17 cellular contexts compared by ENCODE assay signal in genomic region chr20:57076202-57076651, GRCh38.
DNase-seq lines count a peak whose midpoint lies in the region; ATAC-seq and TF ChIP-seq lines count a peak whose summit lies in the region.
"Had no signal": no experiment of that assay in that cellular context is flagged by ENCODE, and none has a peak within 500 bp of the region (broad histone marks: within the 10 kb centered on the region; RNA-seq: fewer than 3 reads in every experiment).

No MANE protein-coding gene starts in this region.

- H3K4me3 ChIP-seq in MG63 (no peak overlapping the region), astrocyte of the spinal cord (ENCODE audit: low read depth, low read length) (no peak overlapping the region), spleen (no peak overlapping the region), gastrocnemius medialis (no peak overlapping the region)
- H3K4me3 ChIP-seq: prostate gland, tibial nerve had no signal

- H3K27ac Mint-ChIP-seq in nephron progenitor cell, result peak overlapping the region; percentile 69
- no peak overlapping the region for H3K27ac Mint-ChIP-seq in activated CD4-positive, alpha-beta T cell treated with anti-CD3 and anti-CD28 coated beads, Interleukin-2, amount 10 ng/mL, durations not matched to agents 7 days and 5 days
- H3K27ac Mint-ChIP-seq: activated naive CD4-positive, alpha-beta T cell treated with anti-CD3 and anti-CD28 coated beads, Interleukin-2, amount 50 U/mL, for 24 hours; CD8-positive, alpha-beta memory T cell; endodermal cell had no signal

- H3K27ac ChIP-seq in spleen, result no peak overlapping the region
- H3K27ac ChIP-seq in gastrocnemius medialis, result no peak overlapping the region
- H3K27ac ChIP-seq: prostate gland, tibial nerve had no signal

- H3K9me3 ChIP-seq in MG63 (peaks cover 31% of the 10 kb centered on the region), spleen (peaks cover 0 to 49% (median 33%) of the 10 kb centered on the region in 8 donors), gastrocnemius medialis (peaks cover 0 to 14% (median 3%) of the 10 kb centered on the region in 3 donors)
- H3K9me3 ChIP-seq: prostate gland had no signal

- H3K9me3 Mint-ChIP-seq in nephron progenitor cell, result peaks cover 44% of the 10 kb centered on the region
- H3K9me3 Mint-ChIP-seq in activated CD4-positive, alpha-beta T cell treated with anti-CD3 and anti-CD28 coated beads, Interleukin-2, amount 10 ng/mL, durations not matched to agents 7 days and 5 days, result peaks cover 9% of the 10 kb centered on the region

- CTCF ChIA-PET in activated CD4-positive, alpha-beta T cell treated with anti-CD3 and anti-CD28 coated beads, Interleukin-2, amount 10 ng/mL, durations not matched to agents 7 days and 5 days (lab: Charles Lee), result interaction anchor here (0.6 kb wide), 1 partner anchor 30 kb away, joined by 3 read pairs; no protein-coding TSS in a partner anchor

- no peaks in the 10 kb centered on the region for H3K36me3 Mint-ChIP-seq in nephron progenitor cell (ENCODE audit: low read depth)
- no peaks in the 10 kb centered on the region for H3K36me3 Mint-ChIP-seq in activated CD4-positive, alpha-beta T cell treated with anti-CD3 and anti-CD28 coated beads, Interleukin-2, amount 10 ng/mL, durations not matched to agents 7 days and 5 days (ENCODE audit: low read depth)
- H3K36me3 Mint-ChIP-seq: activated naive CD4-positive, alpha-beta T cell treated with anti-CD3 and anti-CD28 coated beads, Interleukin-2, amount 50 U/mL, for 24 hours; CD8-positive, alpha-beta memory T cell had no signal

- H3K27me3 Mint-ChIP-seq in nephron progenitor cell (ENCODE audit: low read depth, poor library complexity), result peaks cover 48% of the 10 kb centered on the region
- H3K27me3 Mint-ChIP-seq in activated CD4-positive, alpha-beta T cell treated with anti-CD3 and anti-CD28 coated beads, Interleukin-2, amount 10 ng/mL, durations not matched to agents 7 days and 5 days, result peaks cover 17% of the 10 kb centered on the region

- no peak overlapping the region for H3K4me3 Mint-ChIP-seq in nephron progenitor cell
- no peak overlapping the region for H3K4me3 Mint-ChIP-seq in activated CD4-positive, alpha-beta T cell treated with anti-CD3 and anti-CD28 coated beads, Interleukin-2, amount 10 ng/mL, durations not matched to agents 7 days and 5 days
- H3K4me3 Mint-ChIP-seq: activated naive CD4-positive, alpha-beta T cell treated with anti-CD3 and anti-CD28 coated beads, Interleukin-2, amount 50 U/mL, for 24 hours; CD8-positive, alpha-beta memory T cell; endodermal cell had no signal

- POLR2A ChIA-PET in activated CD4-positive, alpha-beta T cell treated with anti-CD3 and anti-CD28 coated beads, Interleukin-2, amount 10 ng/mL, durations not matched to agents 7 days and 5 days (lab: Charles Lee), result no interaction called here

- no peak for TF ChIP-seq CTCF in astrocyte of the spinal cord (IDR thresholded peaks at IDR 0.05; ENCODE audit: low read depth, low read length)
- TF ChIP-seq CTCF in nephron progenitor cell (IDR thresholded peaks at IDR 0.05), result no peak
- TF ChIP-seq CTCF in spleen (IDR thresholded peaks at IDR 0.05 in 8 of 11, conservative IDR thresholded peaks at IDR 0.05 in 3 of 11), result no peak
- no peak for TF ChIP-seq CTCF in gastrocnemius medialis (IDR thresholded peaks at IDR 0.05 in 4 of 5, conservative IDR thresholded peaks at IDR 0.05 in 1 of 5)

- TF ChIP-seq POLR2A in spleen (IDR thresholded peaks at IDR 0.05) (no peak), gastrocnemius medialis (IDR thresholded peaks at IDR 0.05) (no peak)

- WGBS in spleen, 5 donors, result 77 to 89% (median 81%) methylated on average over 10 to 11 of the region's 11 CpGs

- DNase-seq in ELF-1 (ENCODE audit: low read depth, low spot score), result peak; percentile 45
- peak; percentile 88 for DNase-seq in MG63
- DNase-seq in astrocyte of the spinal cord (ENCODE audit: low read depth, low spot score), result peak; percentile 62
- no peak for DNase-seq in nephron progenitor cell
- DNase-seq in activated CD4-positive, alpha-beta T cell treated with anti-CD3 and anti-CD28 coated beads, Interleukin-2, amount 10 ng/mL, durations not matched to agents 7 days and 5 days, result no peak
- DNase-seq in spleen, result no peak
- DNase-seq in gastrocnemius medialis, result no peak
- DNase-seq in hypothalamus (lab: John Stamatoyannopoulos, UW), result no peak
- DNase-seq: activated CD4-positive, CD25-positive, alpha-beta regulatory T cell; caudate nucleus; CD8-positive, alpha-beta memory T cell; endodermal cell; NCI-H1105 treated with DMSO at 0.1 percent for 48 hours; stimulated activated CD4-positive, alpha-beta T cell treated with anti-CD3 and anti-CD28 coated beads, Interleukin-1b, Interleukin-23, amount 100 ng/mL, for 48 hours had no signal

- no peaks in the 10 kb centered on the region for H3K27me3 ChIP-seq in MG63
- H3K27me3 ChIP-seq in spleen (replicated peaks in 1 of 7), result peaks cover 0 to 46% (median 6%) of the 10 kb centered on the region in 7 donors
- peaks cover 5 to 16% (median 5%) of the 10 kb centered on the region in 3 donors for H3K27me3 ChIP-seq in gastrocnemius medialis

- no peaks in the 10 kb centered on the region for H3K4me1 ChIP-seq in spleen
- no peaks in the 10 kb centered on the region for H3K4me1 ChIP-seq in gastrocnemius medialis
- H3K4me1 ChIP-seq: prostate gland, tibial nerve had no signal

- intact Hi-C loops in spleen (cut with DNase I; ENCODE audit: low total_unique reads) (no loop called here), gastrocnemius medialis (cut with DNase I; ENCODE audit: low total_unique reads) (no loop called here)

- no peaks in the 10 kb centered on the region for H3K36me3 ChIP-seq in MG63
- no peaks in the 10 kb centered on the region for H3K36me3 ChIP-seq in spleen
- no peaks in the 10 kb centered on the region for H3K36me3 ChIP-seq in gastrocnemius medialis
- H3K36me3 ChIP-seq: prostate gland, tibial nerve had no signal

- no peak for ATAC-seq in gastrocnemius medialis

- peaks cover 18% of the 10 kb centered on the region for H3K4me1 Mint-ChIP-seq in nephron progenitor cell
- no peaks in the 10 kb centered on the region for H3K4me1 Mint-ChIP-seq in activated CD4-positive, alpha-beta T cell treated with anti-CD3 and anti-CD28 coated beads, Interleukin-2, amount 10 ng/mL, durations not matched to agents 7 days and 5 days

- in situ Hi-C loops in astrocyte of the spinal cord (cut with HindIII; ENCODE audit: low sequenced_read_pairs) (no loop called here), gastrocnemius medialis (cut with MboI; ENCODE audit: low sequenced_read_pairs in 4 of 4) (loop anchor here in 1 of 4 donors (25.0 kb wide), 1 partner anchor 261 kb away; the partner anchor contains the start of gene SPO11)

Comparison
In these comparisons a context has a peak if more than half of its experiments do, and no peak if none do; other contexts are left out.
1. DNase-seq: peak in ELF-1 (single experiment), MG63 (single experiment) and astrocyte of the spinal cord (single experiment); none in nephron progenitor cell (single experiment), activated CD4-positive, alpha-beta T cell treated with anti-CD3 and anti-CD28 coated beads, Interleukin-2, amount 10 ng/mL, durations not matched to agents 7 days and 5 days (single experiment), spleen (single experiment), gastrocnemius medialis (0 of 2) and hypothalamus (0 of 51).